In genomic region chr1:224113918-224114786, GRCh38 we compare ENCODE assay signal across 8 cellular contexts. TPM values are rescaled to one million over a fixed set of nuclear protein-coding genes. Genes with fewer than 3 reads are reported as not detected.
DNase-seq lines count a peak whose midpoint lies in the region; ATAC-seq and TF ChIP-seq lines count a peak whose summit lies in the region.

A gene with protein sequence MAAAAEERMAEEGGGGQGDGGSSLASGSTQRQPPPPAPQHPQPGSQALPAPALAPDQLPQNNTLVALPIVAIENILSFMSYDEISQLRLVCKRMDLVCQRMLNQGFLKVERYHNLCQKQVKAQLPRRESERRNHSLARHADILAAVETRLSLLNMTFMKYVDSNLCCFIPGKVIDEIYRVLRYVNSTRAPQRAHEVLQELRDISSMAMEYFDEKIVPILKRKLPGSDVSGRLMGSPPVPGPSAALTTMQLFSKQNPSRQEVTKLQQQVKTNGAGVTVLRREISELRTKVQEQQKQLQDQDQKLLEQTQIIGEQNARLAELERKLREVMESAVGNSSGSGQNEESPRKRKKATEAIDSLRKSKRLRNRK (plus strand): TSS chr1:224114111. CDS start chr1:224114130, 19 bp downstream.

- H3K27ac Mint-ChIP-seq in activated T-cell treated with anti-CD3 and anti-CD28 coated beads, Interleukin-2, amount 50 U/mL, for 24 hours = peak within 1 kb of the TSS; percentile 95

- H3K27me3 Mint-ChIP-seq in activated T-cell treated with anti-CD3 and anti-CD28 coated beads, Interleukin-2, amount 50 U/mL, for 24 hours = peaks cover 4% of the 10 kb centered on the region

- peak within 1 kb of the TSS; percentile 89 for H3K4me3 Mint-ChIP-seq in activated T-cell treated with anti-CD3 and anti-CD28 coated beads, Interleukin-2, amount 50 U/mL, for 24 hours

- no peaks in the 10 kb centered on the region for H3K36me3 ChIP-seq in mucosa of rectum (ENCODE audit: control insufficient read depth in 2 of 2, insufficient read depth in 2 of 2, low read length in 2 of 2)

- peaks cover 9% of the 10 kb centered on the region in 2 donors for H3K4me1 ChIP-seq in mucosa of rectum (ENCODE audit: control insufficient read depth in 2 of 2, insufficient read depth in 2 of 2, low read length in 2 of 2)

- H3K9me3 Mint-ChIP-seq in activated T-cell treated with anti-CD3 and anti-CD28 coated beads, Interleukin-2, amount 50 U/mL, for 24 hours = no peaks in the 10 kb centered on the region

- DNase-seq in DMS153 treated with DMSO at 0.1 percent for 48 hours (lab: John Stamatoyannopoulos, UW; ENCODE audit: unreplicated experiment) (peak; percentile 98), KBM-7 (peak; percentile 96), erythroblast (lab: John Stamatoyannopoulos, UW) (peak; percentile 97)
- DNase-seq in activated T-cell treated with anti-CD3 and anti-CD28 coated beads, Interleukin-2, amount 50 U/mL, for 24 hours = peak; percentile 93
- peak; percentile 98 for DNase-seq in stimulated activated CD8-positive, alpha-beta memory T cell treated with anti-CD3 and anti-CD28 coated beads, Interleukin-4, amount 100 ng/mL, for 48 hours

- peak; percentile 95 for TF ChIP-seq POLR2A in erythroblast (IDR thresholded peaks at IDR 0.05; ENCODE audit: low read length)

- H3K9me3 ChIP-seq in mucosa of rectum (ENCODE audit: control insufficient read depth in 2 of 2, low read length in 2 of 2) = no peaks in the 10 kb centered on the region

- H3K27me3 ChIP-seq in mucosa of rectum (ENCODE audit: control insufficient read depth in 2 of 2, insufficient read depth in 2 of 2, low read length in 2 of 2) = peaks cover 0 to under 1% of the 10 kb centered on the region in 2 donors

- H3K27ac ChIP-seq in mucosa of rectum (ENCODE audit: low read depth in 2 of 2, low read length in 2 of 2) = peak within 1 kb of the TSS; percentile 79 to 88

- peak within 1 kb of the TSS; percentile 84 to 96 for H3K4me3 ChIP-seq in mucosa of rectum (ENCODE audit: low read length in 2 of 2)

- ATAC-seq in GM21717 (IDR thresholded peaks at IDR 0.05; ENCODE audit: unreplicated experiment) = peak; percentile 99

- peaks cover 32% of the 10 kb centered on the region for H3K4me1 Mint-ChIP-seq in activated T-cell treated with anti-CD3 and anti-CD28 coated beads, Interleukin-2, amount 50 U/mL, for 24 hours (ENCODE audit: low read depth)

- peak within 1 kb of the TSS; percentile 87 to 90 for H3K9ac ChIP-seq in mucosa of rectum (ENCODE audit: low read depth in 1 of 2, low read length in 2 of 2)

- in situ Hi-C loops in KBM-7 (cut with MboI; ENCODE audit: low pct_unique_long_range_greater_than_20kb, low sequenced_read_pairs) = no loop called here

- peaks cover 26% of the 10 kb centered on the region for H3K36me3 Mint-ChIP-seq in activated T-cell treated with anti-CD3 and anti-CD28 coated beads, Interleukin-2, amount 50 U/mL, for 24 hours (ENCODE audit: low read depth)

TF ChIP-seq in PFSK-1, 5 proteins besides CTCF, POLR2A, EP300 and RAD21:
- TF ChIP-seq POLR2AphosphoS5 (IDR thresholded peaks at IDR 0.05; ENCODE audit: low read depth, low read length) = peak; percentile 96
- TF ChIP-seq FOXP2 (optimal IDR thresholded peaks at IDR 0.05; ENCODE audit: borderline replicate concordance, extremely low read depth, extremely low read length, insufficient read depth) = peak; percentile 72
- TF ChIP-seq TAF1 (IDR thresholded peaks at IDR 0.05; ENCODE audit: borderline replicate concordance, insufficient read depth, low read length) = peak; percentile 99
- peak in 1 of 2 experiments; percentile 74; a peak in 2 of 4 replicates for TF ChIP-seq REST (IDR thresholded peaks at IDR 0.05; ENCODE audit: insufficient read depth in 1 of 2, low read depth in 2 of 2, low read length in 2 of 2)
- peak; percentile 68; the same call in 1 of the 2 replicates for TF ChIP-seq SIN3A (IDR thresholded peaks at IDR 0.05; ENCODE audit: borderline replicate concordance, insufficient read depth, low read length)

RNA-seq across cellular contexts. Expression of the gene that starts here (rescaled TPM):
- 12.2 TPM for polyA plus RNA-seq in PFSK-1 (2012; ENCODE audit: insufficient read length, low read depth)

Comparison
In these comparisons a context has a peak if more than half of its experiments do, and no peak if none do; other contexts are left out.
1. Peak in every context shown above with its lines: DNase-seq, ATAC-seq, H3K4me3 ChIP-seq and H3K27ac ChIP-seq.